8 cellular contexts compared by ENCODE assay signal in the genomic region with DNA sequence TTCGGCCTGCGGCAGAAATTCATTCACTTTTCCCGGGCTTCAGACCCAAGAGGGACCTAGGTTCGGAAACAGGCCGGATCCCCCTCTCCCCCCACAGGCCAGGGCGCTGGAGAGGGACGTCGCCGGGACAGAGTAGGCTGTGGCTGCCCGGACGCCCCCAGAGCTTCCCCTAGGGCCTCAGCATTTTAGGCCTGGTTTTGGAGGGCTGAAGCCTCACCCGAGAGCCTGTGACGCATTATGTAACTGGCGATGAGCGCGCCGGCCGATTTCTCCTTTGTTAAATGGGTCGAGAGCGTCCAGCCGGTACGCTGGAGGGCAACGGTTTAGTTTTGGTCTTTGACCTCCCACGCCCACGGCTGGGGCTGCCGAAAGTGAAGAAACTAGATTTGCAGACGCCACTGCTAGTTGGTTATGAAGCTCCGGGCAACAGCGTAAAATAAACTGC. TPM values are rescaled to one million over a fixed set of nuclear protein-coding genes. Genes with fewer than 3 reads are reported as not detected.
DNase-seq lines count a peak whose midpoint lies in the region; ATAC-seq, FAIRE-seq and TF ChIP-seq lines count a peak whose summit lies in the region.

No MANE protein-coding gene starts in this region.

- H3K4me3 ChIP-seq in SU-DHL-6 (ENCODE audit: insufficient read depth, low read length, poor library complexity, severe bottlenecking) (peak overlapping the region; percentile 72), iPS-15b (ENCODE audit: low read depth, low read length) (peak overlapping the region; percentile 86), skeletal muscle cell (ENCODE audit: low read depth, low read length) (peak overlapping the region; percentile 96)

- no peaks in the 10 kb centered on the region for H3K9me3 ChIP-seq in SU-DHL-6 (ENCODE audit: insufficient read depth, low read length)
- H3K9me3 ChIP-seq in iPS-15b (ENCODE audit: control insufficient read depth, insufficient read depth, low read length): no peaks in the 10 kb centered on the region

- H3K9ac ChIP-seq in SU-DHL-6 (ENCODE audit: low read length) (peak overlapping the region; percentile 94), iPS-15b (ENCODE audit: low read depth, low read length) (peak overlapping the region; percentile 88)

- FAIRE-seq in frontal cortex (lab: Jason Lieb, UNC): no peak

- H3K27me3 ChIP-seq in SU-DHL-6 (ENCODE audit: low read length) (no peaks in the 10 kb centered on the region), iPS-15b (ENCODE audit: control insufficient read depth, insufficient read depth, low read length) (no peaks in the 10 kb centered on the region)

- DNase-seq in A172 (ENCODE audit: low spot score) (peak; percentile 25), astrocyte of the hippocampus (ENCODE audit: low read depth, low spot score) (peak; percentile 67), skeletal muscle cell (ENCODE audit: low read depth) (no peak), frontal cortex (ENCODE audit: low spot score in 2 of 2) (no peak)

- H2AFZ ChIP-seq in SU-DHL-6 (ENCODE audit: low read depth, low read length, severe bottlenecking): peak overlapping the region; percentile 92

- 0 out of 2 replicates have a peak, but pooled peaks cover 3% of the 10 kb centered on the region for H3F3A ChIP-seq in SU-DHL-6 (ENCODE audit: insufficient read depth)

- no peaks in the 10 kb centered on the region for H3K36me3 ChIP-seq in SU-DHL-6 (ENCODE audit: low read length)
- peaks cover 28% of the 10 kb centered on the region for H3K36me3 ChIP-seq in iPS-15b (ENCODE audit: control insufficient read depth, insufficient read depth, low read length)

- ATAC-seq in GM18873 (IDR thresholded peaks at IDR 0.05; ENCODE audit: low FRiP score, unreplicated experiment): peak; percentile 24
- ATAC-seq in HG03280 (IDR thresholded peaks at IDR 0.05; ENCODE audit: unreplicated experiment): peak; percentile 29

- TF ChIP-seq CTCF in SU-DHL-6 (IDR thresholded peaks at IDR 0.05; ENCODE audit: insufficient read depth, low read length, poor library complexity, severe bottlenecking): no peak

- peaks cover 20% of the 10 kb centered on the region for H3K79me2 ChIP-seq in SU-DHL-6 (ENCODE audit: insufficient read depth, low read length)

- H4K20me1 ChIP-seq in SU-DHL-6 (ENCODE audit: low read depth, low read length): no peaks in the 10 kb centered on the region

- no peaks in the 10 kb centered on the region for H3K4me1 ChIP-seq in iPS-15b (ENCODE audit: control insufficient read depth, insufficient read depth, low read length)

- H3K9me2 ChIP-seq in SU-DHL-6 (replicated peaks; ENCODE audit: insufficient read depth, low read length): no peaks in the 10 kb centered on the region

- H3K27ac ChIP-seq in SU-DHL-6 (ENCODE audit: low read depth, low read length): peak overlapping the region; percentile 20; the same call in 1 of the 2 replicates

- H3K4me2 ChIP-seq in SU-DHL-6 (ENCODE audit: low read depth, low read length, poor library complexity, severe bottlenecking): peak overlapping the region; percentile 65

RNA-seq across cellular contexts. Expression of a gene that starts 0.7 kb away (rescaled TPM):
- 325 and 341 TPM in 2 replicates for total RNA-seq in A172 (2014; rRNA removed; shearing (Covaris generic))
- total RNA-seq in frontal cortex: 275 TPM

RNA-seq across cellular contexts. Expression of a gene that starts 32.8 kb away (rescaled TPM):
- 14.8 and 21.9 TPM in 2 replicates for total RNA-seq in A172 (2014; rRNA removed; shearing (Covaris generic))
- total RNA-seq in frontal cortex: 14.7 TPM

Comparison
In these comparisons a context has a peak if more than half of its experiments do, and no peak if none do; other contexts are left out.
1. DNase-seq: peak in A172 (single experiment) and astrocyte of the hippocampus (single experiment); none in skeletal muscle cell (single experiment) and frontal cortex (0 of 2).
2. Peak in every context shown above with its lines, with median percentiles within 50 percentile points of each other: H3K4me3 ChIP-seq.